In genomic region chr5:132439521-132440206, GRCh38 we compare ENCODE assay signal across 10 cellular contexts. TPM values are rescaled to one million over a fixed set of nuclear protein-coding genes. Genes with fewer than 3 reads are reported as not detected.
DNase-seq lines count a peak whose midpoint lies in the region; ATAC-seq and TF ChIP-seq lines count a peak whose summit lies in the region.
"Had no signal": no experiment of that assay in that cellular context is flagged by ENCODE, and none has a peak within 500 bp of the region (broad histone marks: within the 10 kb centered on the region; RNA-seq: fewer than 3 reads in every experiment).

No MANE protein-coding gene starts in this region.

- H3K27ac Mint-ChIP-seq in activated CD4-positive, alpha-beta memory T cell treated with anti-CD3 and anti-CD28 coated beads, Interleukin-2, amount 10 ng/mL, durations not matched to agents 7 days and 5 days = peak overlapping the region; percentile 49

- H3K4me3 Mint-ChIP-seq in activated CD4-positive, alpha-beta memory T cell treated with anti-CD3 and anti-CD28 coated beads, Interleukin-2, amount 10 ng/mL, durations not matched to agents 7 days and 5 days = no peak overlapping the region

- no peaks in the 10 kb centered on the region for H3K9me3 Mint-ChIP-seq in activated CD4-positive, alpha-beta memory T cell treated with anti-CD3 and anti-CD28 coated beads, Interleukin-2, amount 10 ng/mL, durations not matched to agents 7 days and 5 days

- intact Hi-C loops in sciatic nerve (cut with DNase I) = no loop called here

- no peak for TF ChIP-seq CTCF in GM13976 (IDR thresholded peaks at IDR 0.05; ENCODE audit: borderline replicate concordance, control extremely low read depth, extremely low read depth, insufficient read depth, missing control alignments)

- no peaks in the 10 kb centered on the region for H3K27me3 Mint-ChIP-seq in activated CD4-positive, alpha-beta memory T cell treated with anti-CD3 and anti-CD28 coated beads, Interleukin-2, amount 10 ng/mL, durations not matched to agents 7 days and 5 days

- peak; percentile 93 for ATAC-seq in sciatic nerve

- peaks cover 84% of the 10 kb centered on the region for H3K4me1 Mint-ChIP-seq in activated CD4-positive, alpha-beta memory T cell treated with anti-CD3 and anti-CD28 coated beads, Interleukin-2, amount 10 ng/mL, durations not matched to agents 7 days and 5 days

- DNase-seq in EH (ENCODE audit: low read depth) (peak; percentile 94), fibroblast of peridontal ligament (ENCODE audit: extremely low read depth) (peak; percentile 99), sciatic nerve (ENCODE audit: low spot score) (peak; percentile 82), iPS-NIHi11 (ENCODE audit: low spot score) (no peak), NCI-H1694 treated with DMSO at 0.1 percent for 48 hours (lab: John Stamatoyannopoulos, UW) (no peak), GM13976 (ENCODE audit: low spot score) (no peak)
- DNase-seq in activated CD4-positive, alpha-beta memory T cell treated with anti-CD3 and anti-CD28 coated beads, Interleukin-2, amount 10 ng/mL, durations not matched to agents 7 days and 5 days = no peak
- DNase-seq in NK-92 treated with Interleukin-12 subunit alpha and Interleukin-12 subunit beta, amount 100 ng/mL, for 24 hours (lab: John Stamatoyannopoulos, UW) = no peak
- DNase-seq: effector CD8-positive, alpha-beta T cell; NCI-H748 treated with DMSO at 0.1 percent for 48 hours had no signal

- in situ Hi-C loops in GM13976 (cut with MboI; ENCODE audit: low sequenced_read_pairs, unreplicated experiment) = no loop called here

- POLR2A ChIA-PET in activated CD4-positive, alpha-beta memory T cell treated with anti-CD3 and anti-CD28 coated beads, Interleukin-2, amount 10 ng/mL, durations not matched to agents 7 days and 5 days (lab: Charles Lee) = interaction anchor here (0.6 to 7.1 kb wide), 8 partner anchors 8 to 51 kb away, joined by 3 to 85 read pairs (median 8); partner anchors contain the start of gene IRF1

- CTCF ChIA-PET in activated CD4-positive, alpha-beta memory T cell treated with anti-CD3 and anti-CD28 coated beads, Interleukin-2, amount 10 ng/mL, durations not matched to agents 7 days and 5 days (lab: Charles Lee) = interaction anchor here (0.6 to 5.3 kb wide), 7 partner anchors 8 to 103 kb away, joined by 3 to 44 read pairs (median 5); partner anchors contain the start of gene IRF1

- peaks cover 61% of the 10 kb centered on the region for H3K36me3 Mint-ChIP-seq in activated CD4-positive, alpha-beta memory T cell treated with anti-CD3 and anti-CD28 coated beads, Interleukin-2, amount 10 ng/mL, durations not matched to agents 7 days and 5 days (ENCODE audit: low read depth)

RNA-seq across cellular contexts. Expression of gene IRF1, which starts 50.9 kb away (rescaled TPM):
- 100 to 1,000 TPM; 231 to 239 TPM for total RNA-seq in activated CD4-positive, alpha-beta memory T cell treated with anti-CD3 and anti-CD28 coated beads, Interleukin-2, amount 10 ng/mL, durations not matched to agents 7 days and 5 days
- total RNA-seq in sciatic nerve = 52.2 TPM

Comparison
In these comparisons a context has a peak if more than half of its experiments do, and no peak if none do; other contexts are left out.
1. DNase-seq: peak in EH (single experiment), fibroblast of peridontal ligament (single experiment) and sciatic nerve (single experiment); none in activated CD4-positive, alpha-beta memory T cell treated with anti-CD3 and anti-CD28 coated beads, Interleukin-2, amount 10 ng/mL, durations not matched to agents 7 days and 5 days (single experiment), NK-92 treated with Interleukin-12 subunit alpha and Interleukin-12 subunit beta, amount 100 ng/mL, for 24 hours (single experiment), iPS-NIHi11 (single experiment), NCI-H1694 treated with DMSO at 0.1 percent for 48 hours (single experiment) and GM13976 (single experiment).